ENCODE assay signal across 8 cellular contexts in genomic region chr12:84382486-84382885, GRCh38.
DNase-seq lines count a peak whose midpoint lies in the region; ATAC-seq, FAIRE-seq and TF ChIP-seq lines count a peak whose summit lies in the region.
"Not testable (repeated sequence)": the region's sequence is repeated elsewhere in the genome, so short reads cannot be mapped to it uniquely, and the experiment has no call there.

No MANE protein-coding gene starts in this region.

- H3K27ac ChIP-seq in A549, epithelial cell of prostate: not testable (repeated sequence)

- ATAC-seq in A549: not testable (repeated sequence)

- POLR2A ChIA-PET in A549 (lab: Yijun Ruan, JAX): not testable (repeated sequence)

- TF ChIP-seq RAD21 in A549 (conservative IDR thresholded peaks at IDR 0.05 in 1 of 2, IDR thresholded peaks at IDR 0.05 in 1 of 2): not testable (repeated sequence)

- H3K9me3 ChIP-seq in A549: not testable (repeated sequence)

- DNase-seq in A549 (ENCODE audit: low read depth in 1 of 2, low spot score in 1 of 2): not testable (repeated sequence)
- DNase-seq in EL (peak; percentile 74), HS-27A (ENCODE audit: low read depth) (peak; percentile 24), RKO (ENCODE audit: low spot score) (peak; percentile 68), astrocyte of the cerebellum (ENCODE audit: low read depth) (peak; percentile 9), epithelial cell of prostate (ENCODE audit: low read depth, low spot score) (peak; percentile 29), foreskin fibroblast (peak; percentile 57 to 78), non-pigmented ciliary epithelial cell (ENCODE audit: low read depth) (peak; percentile 69)

- TF ChIP-seq POLR2A in A549 (IDR thresholded peaks at IDR 0.05; ENCODE audit: low read length): not testable (repeated sequence)

- FAIRE-seq in A549 (lab: Jason Lieb, UNC): not testable (repeated sequence)

- not testable (repeated sequence) for H3K4me2 ChIP-seq in A549

- CTCF ChIA-PET in A549 (lab: Yijun Ruan, JAX): interaction anchor here (0.7 kb wide), 1 partner anchor 56 kb away, joined by 3 read pairs; no protein-coding TSS in a partner anchor

- TF ChIP-seq EP300 in A549 (IDR thresholded peaks at IDR 0.05): not testable (repeated sequence)

- TF ChIP-seq CTCF in A549 (IDR thresholded peaks at IDR 0.05); astrocyte of the cerebellum (IDR thresholded peaks at IDR 0.05; ENCODE audit: low read depth, low read length, missing control alignments); foreskin fibroblast (IDR thresholded peaks at IDR 0.05; ENCODE audit: low read depth, low read length): not testable (repeated sequence)

- not testable (repeated sequence) for H3K4me3 ChIP-seq in A549; astrocyte of the cerebellum (ENCODE audit: low read depth, low read length); foreskin fibroblast (ENCODE audit: low read depth in 1 of 2, low read length in 2 of 2)

- in situ Hi-C loops in astrocyte of the cerebellum (cut with HindIII; ENCODE audit: low sequenced_read_pairs): not testable (repeated sequence)

- not testable (repeated sequence) for H3K4me1 ChIP-seq in A549

- WGBS in A549 (ENCODE audit: missing lambda C conversion rate): 8% methylated on average over 1 of the region's 1 CpG

TF ChIP-seq in A549, 52 proteins besides CTCF, POLR2A, EP300 and RAD21:
- not testable (repeated sequence) for TF ChIP-seq FOSL2 (IDR thresholded peaks at IDR 0.05)
- TF ChIP-seq FOSL2 (CRISPR knock-in tag; IDR thresholded peaks at IDR 0.05): peak; percentile 11; the same call in 1 of the 2 replicates
